In the genomic region with DNA sequence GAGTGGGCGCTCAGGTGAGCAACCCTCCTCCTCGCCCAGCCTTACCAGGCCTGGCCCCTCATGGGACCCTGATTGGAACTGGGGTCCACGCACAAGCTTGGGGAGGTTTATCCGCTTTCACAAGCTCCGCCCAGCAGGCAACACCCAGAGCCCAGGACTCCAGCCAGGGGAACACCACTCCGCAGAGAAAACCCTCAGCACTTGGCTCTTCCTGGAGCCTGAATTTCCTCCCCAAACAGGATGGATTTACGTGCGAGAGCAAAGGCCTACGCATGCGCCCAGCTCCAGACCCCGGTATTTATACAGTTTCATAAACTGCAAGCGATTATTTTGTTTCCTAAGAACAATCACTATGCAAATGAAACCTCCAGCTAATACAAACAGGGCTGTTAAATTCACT, we compare ENCODE assay signal across 14 cellular contexts. TPM values are rescaled to one million over a fixed set of nuclear protein-coding genes. Genes with fewer than 3 reads are reported as not detected.
DNase-seq lines count a peak whose midpoint lies in the region; ATAC-seq, FAIRE-seq and TF ChIP-seq lines count a peak whose summit lies in the region.
"Had no signal": no experiment of that assay in that cellular context is flagged by ENCODE, and none has a peak within 500 bp of the region (broad histone marks: within the 10 kb centered on the region; RNA-seq: fewer than 3 reads in every experiment).

No MANE protein-coding gene starts in this region.

- no peaks in the 10 kb centered on the region for H3K79me2 ChIP-seq in HepG2 (ENCODE audit: insufficient read depth, low read length)

- H3K36me3 ChIP-seq in H7 (replicated peaks; ENCODE audit: control insufficient read depth, insufficient read depth, low read length), result no peaks in the 10 kb centered on the region; the same call in 1 of the 2 replicates
- H3K36me3 ChIP-seq in HepG2 (replicated peaks in 1 of 2; ENCODE audit: control insufficient read depth in 1 of 2, insufficient read depth in 2 of 2, low read length in 2 of 2), result no peaks in the 10 kb centered on the region

- WGBS in HepG2 (ENCODE audit: low lambda C conversion rate), result 45% methylated on average over 12 of the region's 12 CpGs

- no peaks in the 10 kb centered on the region for H4K20me1 ChIP-seq in HepG2 (ENCODE audit: insufficient read depth, low read length)

- H3K4me3 ChIP-seq in H7 (ENCODE audit: insufficient read depth, low read depth, low read length) (no peak overlapping the region), HepG2 (replicated peaks in 1 of 3; ENCODE audit: insufficient read depth in 1 of 3, low read depth in 2 of 3, low read length in 3 of 3) (no peak overlapping the region)

- H3K36me3 Mint-ChIP-seq in endothelial cell (ENCODE audit: low read depth, unreplicated experiment), result peaks cover 16% of the 10 kb centered on the region
- H3K36me3 Mint-ChIP-seq: natural killer cell treated with Interleukin-12 subunit alpha and Interleukin-12 subunit beta and Interleukin-15 and Interleukin-18, amount 100 ng/mL, for 72 hours had no signal

- H3K4me1 ChIP-seq in HepG2 (ENCODE audit: insufficient read depth, low read length), result no peaks in the 10 kb centered on the region

- H3K27me3 ChIP-seq in H7 (ENCODE audit: control insufficient read depth, insufficient read depth, low read length) (no peaks in the 10 kb centered on the region), HepG2 (ENCODE audit: control insufficient read depth in 1 of 2, insufficient read depth in 2 of 2, low read length in 2 of 2) (peaks cover 12 to 65% of the 10 kb centered on the region in 2 experiments; a peak in 3 of 5 replicates)

- H3K9me3 Mint-ChIP-seq in endothelial cell (ENCODE audit: unreplicated experiment), result peaks cover 3% of the 10 kb centered on the region
- H3K9me3 Mint-ChIP-seq: central memory CD8-positive, alpha-beta T cell; natural killer cell treated with Interleukin-12 subunit alpha and Interleukin-12 subunit beta and Interleukin-15 and Interleukin-18, amount 100 ng/mL, for 72 hours had no signal

- no peak for TF ChIP-seq POLR2A in HepG2 (IDR thresholded peaks at IDR 0.05; ENCODE audit: insufficient read depth in 1 of 2, low read depth in 2 of 2, low read length in 2 of 2)

- H3K9me3 ChIP-seq in HepG2 (ENCODE audit: low read length), result no peaks in the 10 kb centered on the region

- H2AFZ ChIP-seq in HepG2 (ENCODE audit: low read length), result no peak overlapping the region

- BruUV-seq in HepG2 (replicated peaks; lab: Mats Ljungman, UMichigan), result no TSS peak

- intact Hi-C loops in HepG2 (cut with micrococcal nuclease; ENCODE audit: unreplicated experiment), result no loop called here
- intact Hi-C loops in sciatic nerve (cut with DNase I), result no loop called here

- H3K9ac ChIP-seq in HepG2 (ENCODE audit: insufficient read depth, low read depth, low read length), result no peak overlapping the region

- TF ChIP-seq EP300 in HepG2 (IDR thresholded peaks at IDR 0.05; ENCODE audit: low read depth in 2 of 2, low read length in 2 of 2), result no peak
- TF ChIP-seq EP300 in HepG2 (CRISPR knock-in tag; IDR thresholded peaks at IDR 0.05; ENCODE audit: borderline replicate concordance), result no peak

- H3K4me1 Mint-ChIP-seq in endothelial cell (ENCODE audit: unreplicated experiment), result peaks cover 63% of the 10 kb centered on the region
- H3K4me1 Mint-ChIP-seq: central memory CD8-positive, alpha-beta T cell had no signal

- CTCF ChIA-PET in HepG2 (lab: Yijun Ruan, JAX; ENCODE audit: low intra/inter-chr PET ratio, low total read pairs), result no interaction called here

- TF ChIP-seq RAD21 in HepG2 (CRISPR knock-in tag; IDR thresholded peaks at IDR 0.05), result no peak

- peak overlapping the region; percentile 92 for H3K27ac Mint-ChIP-seq in endothelial cell (ENCODE audit: unreplicated experiment)
- H3K27ac Mint-ChIP-seq: natural killer cell treated with Interleukin-12 subunit alpha and Interleukin-12 subunit beta and Interleukin-15 and Interleukin-18, amount 100 ng/mL, for 72 hours had no signal

- no peak overlapping the region for H3K27ac ChIP-seq in HepG2 (ENCODE audit: extremely low read length, insufficient read depth, low read length)

- DNase-seq in H7 (peak; percentile 67), endothelial cell (ENCODE audit: low spot score) (peak; percentile 49), HepG2 (ENCODE audit: low spot score) (no peak), sciatic nerve (ENCODE audit: low spot score) (peak; percentile 82), NCI-H2171 treated with DMSO at 0.1 percent for 48 hours (lab: John Stamatoyannopoulos, UW) (no peak), SK-N-DZ (ENCODE audit: low spot score) (no peak)
- DNase-seq in activated CD4-positive, alpha-beta T cell treated with anti-CD3 and anti-CD28 coated beads, Interleukin-2, amount 50 U/mL, for 48 hours, result no peak
- DNase-seq: activated T-cell treated with anti-CD3 and anti-CD28 coated beads, Interleukin-2, amount 50 U/mL, for 1 hour; NCI-H2081; stimulated activated CD4-positive, alpha-beta T cell treated with anti-CD3 and anti-CD28 coated beads, Interleukin-4, amount 100 ng/mL, for 24 hours had no signal

- POLR2A ChIA-PET in HepG2 (lab: Yijun Ruan, JAX), result no interaction called here

- no peak for FAIRE-seq in HepG2 (lab: Jason Lieb, UNC)
- FAIRE-seq: GM18507 had no signal

- in situ Hi-C loops in HepG2 (cut with HindIII; ENCODE audit: extremely low pct_ligation_motif_present, low pct_unique_long_range_greater_than_20kb), result no loop called here

- ATAC-seq in HepG2 (no peak), sciatic nerve (peak; percentile 77), GM19328 (IDR thresholded peaks at IDR 0.05; ENCODE audit: unreplicated experiment) (no peak)
- ATAC-seq: natural killer cell treated with Interleukin-12 subunit alpha and Interleukin-12 subunit beta and Interleukin-15 and Interleukin-18, amount 100 ng/mL, for 72 hours had no signal

- peaks cover 16% of the 10 kb centered on the region for H3K27me3 Mint-ChIP-seq in endothelial cell (ENCODE audit: unreplicated experiment)

- no peak overlapping the region for H3K4me3 Mint-ChIP-seq in endothelial cell (ENCODE audit: unreplicated experiment)
- H3K4me3 Mint-ChIP-seq: central memory CD8-positive, alpha-beta T cell; natural killer cell treated with Interleukin-12 subunit alpha and Interleukin-12 subunit beta and Interleukin-15 and Interleukin-18, amount 100 ng/mL, for 72 hours had no signal

- TF ChIP-seq CTCF in endothelial cell (IDR thresholded peaks at IDR 0.05; ENCODE audit: unreplicated experiment) (no peak), HepG2 (CRISPR knock-in tag; IDR thresholded peaks at IDR 0.05) (no peak)

- H3K4me2 ChIP-seq in HepG2 (ENCODE audit: low read depth, low read length), result no peak overlapping the region

TF ChIP-seq in HepG2, 621 proteins besides CTCF, POLR2A, EP300 and RAD21:
- TF ChIP-seq CBX5 (CRISPR knock-in tag; IDR thresholded peaks at IDR 0.05; ENCODE audit: borderline replicate concordance) (no peak), EZH2 (conservative IDR thresholded peaks at IDR 0.05; ENCODE audit: low read depth, low read length) (0 out of 2 replicates have a peak, but pooled peaks have one; percentile 7)

RNA-seq across cellular contexts. Expression of a gene that starts 22.9 kb away (rescaled TPM):
- 42.9 and 43.6 TPM in 2 replicates for total RNA-seq in H7 (2014; rRNA removed; shearing (Covaris generic))
- total RNA-seq in endothelial cell (ENCODE audit: unreplicated experiment) (44.8 TPM), HepG2 (2016; rRNA removed; fragmentation: Illumina TruSeq; extraction: Trizol) (0.25 and 0.31 TPM in 2 replicates), sciatic nerve (25.3 TPM)
- total RNA-seq in HepG2 (2016; cell fraction: cytosol; rRNA removed; fragmentation: Illumina TruSeq; extraction: Trizol; ENCODE audit: low read depth), result 0.26 TPM in 1 of 2 replicates, not detected in the other
- 0.09 and 0.16 TPM in 2 replicates for total RNA-seq in HepG2 (2016; cell fraction: insoluble cytoplasmic fraction; rRNA removed; fragmentation: Illumina TruSeq; extraction: Trizol)
- 0.03 and 0.53 TPM in 2 replicates for total RNA-seq in HepG2 (2016; cell fraction: membrane; rRNA removed; fragmentation: Illumina TruSeq; extraction: Trizol)
- total RNA-seq in HepG2 (2016; cell fraction: nucleus; rRNA removed; fragmentation: Illumina TruSeq; extraction: Trizol), result 0.03 and 0.13 TPM in 2 replicates
- 0.05 and 0.07 TPM in 2 replicates for polyA plus RNA-seq in HepG2 (2011; rRNA removed)
- polyA plus RNA-seq in HepG2 (2011; cell fraction: cytosol; rRNA removed), result 0.04 TPM in 2 replicates
- polyA plus RNA-seq in HepG2 (2011; cell fraction: nucleus; rRNA removed), result 0.10 TPM in 2 replicates
- 0.04 and 0.15 TPM in 2 replicates for polyA plus RNA-seq in HepG2 (2012)
- polyA plus RNA-seq in HepG2 (2016; cell fraction: cytosol; fragmentation: Illumina TruSeq; extraction: Trizol; ENCODE audit: low read depth), result 0.31 and 0.51 TPM in 2 replicates
- polyA plus RNA-seq in HepG2 (2016; cell fraction: insoluble cytoplasmic fraction; fragmentation: Illumina TruSeq; extraction: Trizol; ENCODE audit: low read depth), result 0.05 and 0.10 TPM in 2 replicates
- 0.15 TPM in 1 of 2 replicates, not detected in the other for polyA plus RNA-seq in HepG2 (2016; cell fraction: membrane; fragmentation: Illumina TruSeq; extraction: Trizol; ENCODE audit: low read depth)
- not detected in 2 replicates for polyA plus RNA-seq in HepG2 (2016; cell fraction: nucleus; fragmentation: Illumina TruSeq; extraction: Trizol; ENCODE audit: insufficient read depth, low read depth)
- 0.28 TPM in 1 of 2 replicates, not detected in the other for polyA minus RNA-seq in HepG2 (2011; rRNA and poly(A)+ RNA removed; ENCODE audit: low replicate concordance)
- polyA minus RNA-seq in HepG2 (2011; cell fraction: cytosol; rRNA and poly(A)+ RNA removed), result not detected in 2 replicates
- 0.13 TPM in 1 of 2 replicates, not detected in the other for polyA minus RNA-seq in HepG2 (2011; cell fraction: nucleus; rRNA and poly(A)+ RNA removed)
- 4.8 and 5.4 TPM in 2 replicates for polyA plus RNA-seq in SK-N-DZ (2014; cell fraction: cytosol; rRNA removed)
- 1.7 and 2.6 TPM in 2 replicates for polyA plus RNA-seq in SK-N-DZ (2014; cell fraction: nucleus; rRNA removed)
- total RNA-seq: natural killer cell treated with Interleukin-12 subunit alpha and Interleukin-12 subunit beta and Interleukin-15 and Interleukin-18, amount 100 ng/mL, for 72 hours had no signal

Comparison
In these comparisons a context has a peak if more than half of its experiments do, and no peak if none do; other contexts are left out.
1. DNase-seq: peak in H7 (single experiment), endothelial cell (single experiment) and sciatic nerve (single experiment); none in HepG2 (single experiment), NCI-H2171 treated with DMSO at 0.1 percent for 48 hours (single experiment), activated CD4-positive, alpha-beta T cell treated with anti-CD3 and anti-CD28 coated beads, Interleukin-2, amount 50 U/mL, for 48 hours (0 of 2) and SK-N-DZ (single experiment).
2. RNA of a gene that starts 22.9 kb away (total RNA-seq): 44.8 TPM in endothelial cell (single experiment), 42.9 to 43.6 TPM in H7 and 25.3 TPM in sciatic nerve (single experiment); 0.03 to 0.53 TPM in HepG2; every median in the first group is over 10 times any median in the second.